Comparison of ENCODE assay signal across 9 cellular contexts in the genomic region with DNA sequence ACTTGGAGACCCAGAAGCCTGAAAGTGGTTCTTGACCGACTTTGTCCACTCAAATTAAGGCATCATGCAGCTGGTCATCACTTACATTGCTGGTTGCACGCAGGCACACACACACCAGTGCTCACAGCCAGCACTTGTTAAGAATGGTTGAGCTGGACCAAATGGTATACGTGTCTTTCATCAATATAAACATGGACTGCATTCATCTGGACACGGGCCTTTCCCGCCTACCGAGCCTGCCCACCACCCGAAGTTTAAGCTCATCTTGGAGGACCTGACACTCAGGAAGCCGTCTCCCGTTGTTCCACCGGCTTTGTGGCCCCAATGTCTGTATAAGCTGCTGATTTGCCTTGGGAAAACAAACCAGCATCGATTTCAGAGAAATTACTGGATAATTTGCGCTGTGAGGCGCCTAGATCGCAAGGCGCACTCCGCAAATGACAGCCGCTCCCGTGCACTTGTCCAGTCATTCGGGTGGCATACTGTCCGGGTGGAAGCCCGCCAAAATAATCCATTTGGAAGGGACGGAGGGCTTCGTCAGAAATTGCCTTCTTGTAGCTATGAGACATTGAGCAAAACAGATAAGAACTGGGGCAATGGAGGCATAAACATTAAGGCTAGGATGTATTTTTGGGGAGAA. TPM values are rescaled to one million over a fixed set of nuclear protein-coding genes. Genes with fewer than 3 reads are reported as not detected.
DNase-seq lines count a peak whose midpoint lies in the region; ATAC-seq and TF ChIP-seq lines count a peak whose summit lies in the region.
"Had no signal": no experiment of that assay in that cellular context is flagged by ENCODE, and none has a peak within 500 bp of the region (broad histone marks: within the 10 kb centered on the region; RNA-seq: fewer than 3 reads in every experiment).

No MANE protein-coding gene starts in this region.

- H3K9me3 ChIP-seq in cardiac muscle cell (ENCODE audit: low read depth) (no peaks in the 10 kb centered on the region), prostate gland (no peaks in the 10 kb centered on the region)

- no peak overlapping the region for H3K4me3 ChIP-seq in KMS-11 (IDR thresholded peaks at IDR 0.05; ENCODE audit: insufficient read depth, low read depth, low read length)
- peak overlapping the region; percentile 42 for H3K4me3 ChIP-seq in cardiac muscle cell
- H3K4me3 ChIP-seq in prostate gland: peak overlapping the region; percentile 73 to 74

- DNase-seq in NCI-H345 (lab: John Stamatoyannopoulos, UW): peak; percentile 75
- no peak for DNase-seq in NCI-H345 treated with DMSO at 0.1 percent for 48 hours (lab: John Stamatoyannopoulos, UW; ENCODE audit: unreplicated experiment)
- DNase-seq in activated T-cell treated with anti-CD3 and anti-CD28 coated beads, Interleukin-2, amount 50 U/mL, for 4 hours: peak; percentile 7
- DNase-seq in cardiac muscle cell (ENCODE audit: low read depth in 1 of 2, low spot score in 1 of 2): peak in 1 of 2 donors; percentile 14
- no peak for DNase-seq in prostate gland (ENCODE audit: low spot score)
- DNase-seq in T-helper 9 cell: no peak

- no peak for TF ChIP-seq CTCF in KMS-11 (conservative IDR thresholded peaks at IDR 0.05; ENCODE audit: low read depth, low read length)
- no peak for TF ChIP-seq CTCF in cardiac muscle cell (IDR thresholded peaks at IDR 0.05; ENCODE audit: low read depth, low read length)
- no peak for TF ChIP-seq CTCF in prostate gland (IDR thresholded peaks at IDR 0.05)

- H3K27me3 ChIP-seq in KMS-11 (ENCODE audit: insufficient read depth, low read depth): no peaks in the 10 kb centered on the region
- no peaks in the 10 kb centered on the region for H3K27me3 ChIP-seq in cardiac muscle cell
- no peaks in the 10 kb centered on the region for H3K27me3 ChIP-seq in prostate gland (replicated peaks; ENCODE audit: insufficient read depth)

- peaks cover 41% of the 10 kb centered on the region for H3K4me1 Mint-ChIP-seq in activated T-cell treated with anti-CD3 and anti-CD28 coated beads, Interleukin-2, amount 50 U/mL, for 4 hours (ENCODE audit: low read depth)

- intact Hi-C loops in prostate gland (cut with DNase I): loop anchor here (2.0 kb wide), 1 partner anchor 60 kb away; no protein-coding TSS in a partner anchor

- peak; percentile 30 for ATAC-seq in GM21717 (IDR thresholded peaks at IDR 0.05; ENCODE audit: unreplicated experiment)
- ATAC-seq in activated T-cell treated with anti-CD3 and anti-CD28 coated beads, Interleukin-2, amount 50 U/mL, for 4 hours: peak; percentile 32 to 44

- H3K36me3 Mint-ChIP-seq in activated T-cell treated with anti-CD3 and anti-CD28 coated beads, Interleukin-2, amount 50 U/mL, for 4 hours (ENCODE audit: insufficient read depth): peaks cover 20% of the 10 kb centered on the region

- H3K4me1 ChIP-seq in KMS-11 (ENCODE audit: low read depth, poor library complexity, severe bottlenecking) (peaks cover 31% of the 10 kb centered on the region), cardiac muscle cell (ENCODE audit: low read depth) (peaks cover 20% of the 10 kb centered on the region), prostate gland (replicated peaks) (peaks cover 5% of the 10 kb centered on the region)

- H3K9me3 Mint-ChIP-seq in activated T-cell treated with anti-CD3 and anti-CD28 coated beads, Interleukin-2, amount 50 U/mL, for 4 hours: peaks cover 6% of the 10 kb centered on the region

- H3K4me3 Mint-ChIP-seq in activated T-cell treated with anti-CD3 and anti-CD28 coated beads, Interleukin-2, amount 50 U/mL, for 4 hours: peak overlapping the region; percentile 94

- peaks cover 5% of the 10 kb centered on the region for H3K27me3 Mint-ChIP-seq in activated T-cell treated with anti-CD3 and anti-CD28 coated beads, Interleukin-2, amount 50 U/mL, for 4 hours (ENCODE audit: low read depth)

- H3K4me2 ChIP-seq in KMS-11: peak overlapping the region; percentile 84

- no peak for TF ChIP-seq POLR2A in prostate gland (IDR thresholded peaks at IDR 0.05)

- H3K9ac ChIP-seq in KMS-11: peak overlapping the region; percentile 87

- H4K20me1 ChIP-seq in KMS-11 (ENCODE audit: insufficient read depth): no peaks in the 10 kb centered on the region

- H2AFZ ChIP-seq in KMS-11 (ENCODE audit: low read depth): peak overlapping the region; percentile 94

- H3K27ac ChIP-seq in KMS-11 (peak overlapping the region; percentile 97), cardiac muscle cell (peak overlapping the region; percentile 97), prostate gland (peak overlapping the region; percentile 98 to 99)

- H3K79me2 ChIP-seq in KMS-11 (ENCODE audit: insufficient read depth, low read depth): peaks cover 29% of the 10 kb centered on the region; the same call in 1 of the 2 replicates

- no peaks in the 10 kb centered on the region; the same call in 1 of the 2 replicates for H3K36me3 ChIP-seq in KMS-11 (ENCODE audit: insufficient read depth)
- no peaks in the 10 kb centered on the region for H3K36me3 ChIP-seq in cardiac muscle cell
- H3K36me3 ChIP-seq in prostate gland: no peaks in the 10 kb centered on the region

- 2% methylated on average over 23 of the region's 23 CpGs for WGBS in prostate gland

RNA-seq across cellular contexts. Expression of a gene that starts 40.1 kb away (rescaled TPM):
- not detected for total RNA-seq in activated T-cell treated with anti-CD3 and anti-CD28 coated beads, Interleukin-2, amount 50 U/mL, for 4 hours
- total RNA-seq in cardiac muscle cell: not detected in 2 replicates
- not detected in 2 replicates for polyA plus RNA-seq in cardiac muscle cell
- not detected for total RNA-seq in prostate gland
- total RNA-seq: glomerular endothelial cell had no signal

RNA-seq across cellular contexts. Expression of a gene that starts 58.3 kb away (rescaled TPM):
- total RNA-seq in activated T-cell treated with anti-CD3 and anti-CD28 coated beads, Interleukin-2, amount 50 U/mL, for 4 hours: 10 to 100 TPM; 11.8 to 16.8 (median 15.8) TPM
- total RNA-seq in cardiac muscle cell (11.7 and 13.8 TPM in 2 replicates), prostate gland (10 to 100 TPM; 12.7 to 14.8 TPM)
- polyA plus RNA-seq in cardiac muscle cell: 8.6 and 17.1 TPM in 2 replicates

Comparison
In these comparisons a context has a peak if more than half of its experiments do, and no peak if none do; other contexts are left out.
1. DNase-seq: peak in NCI-H345 (single experiment) and activated T-cell treated with anti-CD3 and anti-CD28 coated beads, Interleukin-2, amount 50 U/mL, for 4 hours (single experiment); none in NCI-H345 treated with DMSO at 0.1 percent for 48 hours (single experiment), prostate gland (single experiment) and T-helper 9 cell (single experiment).
2. Peak in every context shown above with its lines, with median percentiles within 50 percentile points of each other: H3K27ac ChIP-seq.